In the genomic region with DNA sequence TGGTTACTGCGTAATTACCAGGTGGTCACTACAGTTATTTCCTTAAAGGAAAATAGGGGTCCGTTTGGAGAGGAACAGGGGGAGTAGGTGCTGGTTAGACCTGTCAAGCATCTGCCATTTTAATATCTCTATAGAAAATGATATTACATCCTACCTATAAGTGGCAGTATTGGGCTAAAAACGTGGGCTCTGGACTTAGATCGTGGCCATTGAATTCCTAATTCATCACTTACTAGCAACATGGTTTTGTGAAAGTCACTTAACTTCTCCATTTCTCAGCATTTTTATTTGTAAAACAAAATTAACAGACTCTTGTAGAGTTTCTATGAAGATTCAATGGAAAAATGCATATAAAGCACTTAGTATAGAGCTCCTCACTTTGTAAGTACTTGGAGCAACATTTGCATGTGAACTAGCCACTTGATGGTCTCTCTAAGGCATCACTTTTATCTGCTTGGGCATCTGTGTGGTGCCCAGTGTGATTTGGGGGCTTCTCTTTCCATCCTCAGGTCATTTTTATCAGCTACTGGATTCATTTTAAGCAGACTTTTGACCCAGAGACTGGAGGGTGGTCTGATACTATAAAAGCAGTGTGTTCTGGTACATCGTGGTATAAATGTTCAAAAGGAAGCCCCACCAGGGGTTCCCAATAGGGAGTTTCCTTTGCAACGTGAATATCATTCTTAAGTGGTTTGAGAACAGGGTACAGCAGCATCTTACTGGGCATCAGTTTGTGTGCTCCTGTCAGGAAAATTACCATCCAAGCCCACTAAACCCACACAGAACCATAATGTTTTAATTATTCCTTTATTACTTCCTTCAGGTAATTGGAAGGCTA, we compare ENCODE assay signal across 8 cellular contexts. TPM values are rescaled to one million over a fixed set of nuclear protein-coding genes. Genes with fewer than 3 reads are reported as not detected.
A peak's percentile ranks its signal among the peaks of the same experiment; 100 is the strongest.
DNase-seq lines count a peak whose midpoint lies in the region; ATAC-seq and TF ChIP-seq lines count a peak whose summit lies in the region.

No MANE protein-coding gene starts in this region.

- H3K9me3 ChIP-seq in mammary epithelial cell (replicated peaks; ENCODE audit: insufficient read depth, low read length) = no peaks in the 10 kb centered on the region

- no peaks in the 10 kb centered on the region for H3K27me3 Mint-ChIP-seq in activated naive CD4-positive, alpha-beta T cell treated with anti-CD3 and anti-CD28 coated beads for 36 hours (ENCODE audit: low read depth)

- H3K9me3 Mint-ChIP-seq in activated naive CD4-positive, alpha-beta T cell treated with anti-CD3 and anti-CD28 coated beads for 36 hours = no peaks in the 10 kb centered on the region

- no peaks in the 10 kb centered on the region for H3K36me3 Mint-ChIP-seq in activated naive CD4-positive, alpha-beta T cell treated with anti-CD3 and anti-CD28 coated beads for 36 hours (ENCODE audit: low read depth)

- CTCF ChIA-PET in AG04449 (lab: Yijun Ruan, JAX) (interaction anchor here (0.7 to 7.6 kb wide), 46 partner anchors 8 to 526 kb away, joined by 3 to 215 read pairs (median 4); a partner anchor contains a TSS), mammary epithelial cell (lab: Charles Lee; ENCODE audit: low non-redundant PET) (interaction anchor here (0.7 kb wide), 1 partner anchor 202 kb away, joined by 3 read pairs; no protein-coding TSS in a partner anchor)
- CTCF ChIA-PET in activated naive CD4-positive, alpha-beta T cell treated with anti-CD3 and anti-CD28 coated beads for 36 hours (lab: Charles Lee) = interaction anchor here (0.5 to 2.8 kb wide), 6 partner anchors 9 to 963 kb away, joined by 3 to 10 read pairs (median 3); no protein-coding TSS in a partner anchor

- POLR2A ChIA-PET in AG04449 (lab: Yijun Ruan, JAX) = interaction anchor here (1.3 kb wide), 1 partner anchor 258 kb away, joined by 3 read pairs; no protein-coding TSS in a partner anchor

- H4K20me1 ChIP-seq in mammary epithelial cell (ENCODE audit: insufficient read depth, low read length) = no peaks in the 10 kb centered on the region

- H2AFZ ChIP-seq in mammary epithelial cell (ENCODE audit: low read depth, low read length) = peak overlapping the region; percentile 22

- H3K36me3 ChIP-seq in mammary epithelial cell (ENCODE audit: insufficient read depth, low read length) = no peaks in the 10 kb centered on the region

- BruUV-seq in mammary epithelial cell (replicated peaks; lab: Mats Ljungman, UMichigan) = no TSS peak

- H3K4me2 ChIP-seq in mammary epithelial cell (ENCODE audit: insufficient read depth, low read depth, low read length) = no peak overlapping the region

- H3K79me2 ChIP-seq in mammary epithelial cell (ENCODE audit: insufficient read depth, low read length) = no peaks in the 10 kb centered on the region

- DNase-seq in AG04449 (ENCODE audit: low read depth, low spot score) (no peak), NCI-H526 (lab: John Stamatoyannopoulos, UW) (peak; percentile 5 to 55), mammary epithelial cell (peak; percentile 64), midbrain (lab: John Stamatoyannopoulos, UW) (peak; percentile 25)
- DNase-seq in activated naive CD4-positive, alpha-beta T cell treated with anti-CD3 and anti-CD28 coated beads for 36 hours = no peak
- DNase-seq in effector CD4-positive, alpha-beta T cell = no peak

- in situ Hi-C loops in mammary epithelial cell (cut with MboI; ENCODE audit: low sequenced_read_pairs in 2 of 2) = loop anchor here in 1 of 2 donors (10.0 kb wide), 4 partner anchors 202 to 452 kb away; a partner anchor contains a TSS

- H3K4me1 ChIP-seq in mammary epithelial cell (ENCODE audit: insufficient read depth, low read length) = peaks cover 19% of the 10 kb centered on the region

- no peak overlapping the region for H3K4me3 Mint-ChIP-seq in activated naive CD4-positive, alpha-beta T cell treated with anti-CD3 and anti-CD28 coated beads for 36 hours

- WGBS in mammary epithelial cell (ENCODE audit: low coverage, missing lambda C conversion rate) = 28% methylated on average over 6 of the region's 6 CpGs

- intact Hi-C loops in mammary epithelial cell (cut with micrococcal nuclease) = loop anchor here (1.0 to 2.0 kb wide), 6 partner anchors 66 to 471 kb away; a partner anchor contains a TSS
- intact Hi-C loops in activated naive CD4-positive, alpha-beta T cell treated with anti-CD3 and anti-CD28 coated beads for 36 hours (cut with micrococcal nuclease) = loop anchor here (1.0 to 5.0 kb wide), 3 partner anchors 202 to 649 kb away; no protein-coding TSS in a partner anchor

- no peak overlapping the region for H3K9ac ChIP-seq in mammary epithelial cell (ENCODE audit: insufficient read depth, low read length)

- no peak overlapping the region for H3K4me3 ChIP-seq in AG04449 (ENCODE audit: low read depth, low read length)
- no peak overlapping the region for H3K4me3 ChIP-seq in mammary epithelial cell (replicated peaks in 1 of 3; ENCODE audit: insufficient read depth in 1 of 3, low read depth in 2 of 3, low read length in 3 of 3)

- no peak overlapping the region for H3K27ac Mint-ChIP-seq in activated naive CD4-positive, alpha-beta T cell treated with anti-CD3 and anti-CD28 coated beads for 36 hours

- H3K4me1 Mint-ChIP-seq in activated naive CD4-positive, alpha-beta T cell treated with anti-CD3 and anti-CD28 coated beads for 36 hours (ENCODE audit: low read depth) = no peaks in the 10 kb centered on the region

- peak; percentile 94 for ATAC-seq in GM18867 (IDR thresholded peaks at IDR 0.05; ENCODE audit: unreplicated experiment)
- peak; percentile 93 for ATAC-seq in HG03175 (IDR thresholded peaks at IDR 0.05; ENCODE audit: unreplicated experiment)

- dilution Hi-C loops in mammary epithelial cell (cut with HindIII; ENCODE audit: low sequenced_read_pairs) = loop anchor here (5.0 to 25.0 kb wide), 3 partner anchors 174 to 469 kb away; a partner anchor contains a TSS

- no peaks in the 10 kb centered on the region for H3K27me3 ChIP-seq in mammary epithelial cell (ENCODE audit: insufficient read depth, low read length)

- peak overlapping the region; percentile 74 for H3K27ac ChIP-seq in mammary epithelial cell (ENCODE audit: insufficient read depth, low read depth, low read length)

- peak; percentile 44 for TF ChIP-seq CTCF in AG04449 (IDR thresholded peaks at IDR 0.05; ENCODE audit: insufficient read depth, low read length, missing control alignments)
- peak; percentile 48 to 59 for TF ChIP-seq CTCF in mammary epithelial cell (conservative IDR thresholded peaks at IDR 0.05 in 1 of 2, IDR thresholded peaks at IDR 0.05 in 1 of 2; ENCODE audit: extremely low read depth in 1 of 2, insufficient read depth in 1 of 2, low read depth in 1 of 2, low read length in 2 of 2)

RNA-seq across cellular contexts. Expression of a gene that starts 42.7 kb away (rescaled TPM):
- total RNA-seq in mammary epithelial cell = 10 to 100 TPM; 35.3 to 84.2 TPM
- polyA plus RNA-seq in mammary epithelial cell = 6.2 TPM
- 6.8 TPM for polyA minus RNA-seq in mammary epithelial cell
- total RNA-seq in activated naive CD4-positive, alpha-beta T cell treated with anti-CD3 and anti-CD28 coated beads for 36 hours = not detected

Comparison
In these comparisons a context has a peak if more than half of its experiments do, and no peak if none do; other contexts are left out.
1. DNase-seq: peak in NCI-H526 (2 of 2), mammary epithelial cell (single experiment) and midbrain (single experiment); none in AG04449 (single experiment), activated naive CD4-positive, alpha-beta T cell treated with anti-CD3 and anti-CD28 coated beads for 36 hours (single experiment) and effector CD4-positive, alpha-beta T cell (single experiment).
2. RNA of a gene that starts 42.7 kb away (total RNA-seq): 35.3 to 84.2 TPM in mammary epithelial cell; not detected in activated naive CD4-positive, alpha-beta T cell treated with anti-CD3 and anti-CD28 coated beads for 36 hours; every median in the first group is over 10 times any median in the second.